ENCODE assay signal across 24 cellular contexts in the genomic region with DNA sequence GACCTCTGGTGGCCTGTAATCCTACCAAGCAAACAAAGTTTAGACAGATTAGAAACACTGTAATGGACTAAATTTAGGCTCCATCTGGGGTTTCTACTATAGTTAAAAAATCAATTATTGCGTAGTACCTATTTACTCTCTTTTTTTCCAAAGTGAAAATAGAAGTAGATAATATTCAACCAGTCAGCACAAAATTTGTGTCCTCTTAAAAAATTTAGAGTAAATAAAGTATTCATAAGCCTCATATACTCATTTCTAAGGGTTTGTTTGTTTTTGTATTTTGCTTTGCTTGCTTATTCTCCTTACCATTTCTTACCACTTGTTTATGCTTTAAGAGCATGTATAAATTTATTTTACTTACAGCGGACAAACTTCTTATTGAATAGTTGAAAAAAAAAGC. TPM values are rescaled to one million over a fixed set of nuclear protein-coding genes. Genes with fewer than 3 reads are reported as not detected.
"Had no signal": no experiment of that assay in that cellular context is flagged by ENCODE, and none has a peak within 500 bp of the region (broad histone marks: within the 10 kb centered on the region; RNA-seq: fewer than 3 reads in every experiment).

No MANE protein-coding gene starts in this region.

- DNase-seq: Kasumi-1; MM.1S; NCI-H1092 treated with DMSO at 0.1 percent for 48 hours; NCI-H1436; NCI-H187; NCI-H2029 treated with DMSO at 0.1 percent for 48 hours; NCI-H2171 treated with DMSO at 0.1 percent for 48 hours; NCI-H345; NCI-H446 treated with DMSO at 0.1 percent for 48 hours; NCI-H510A treated with DMSO at 0.1 percent for 48 hours; NCI-H526 treated with DMSO at 0.1 percent for 48 hours; NCI-H774; NK-92 treated with Interleukin-12 subunit alpha and Interleukin-12 subunit beta, amount 100 ng/mL, for 24 hours; PC-3; SHP77; SK-N-SH; SW 1271; T-cell had no signal

- H3K4me3 Mint-ChIP-seq: T-cell; T-helper 1 cell treated with Interleukin-12 subunit alpha and Interleukin-12 subunit beta and Interleukin-4 antibody, amounts not matched to agents 30 μg/mL and 1 μg/mL, for 36 hours had no signal

- H3K4me1 Mint-ChIP-seq: T-cell had no signal

- H3K27me3 Mint-ChIP-seq: T-cell had no signal

- H3K36me3 Mint-ChIP-seq: T-cell had no signal

- ATAC-seq: Panc1, PC-3, T-cell had no signal

- H3K4me2 ChIP-seq: KMS-11, SK-N-SH had no signal

- H3K27ac Mint-ChIP-seq: T-cell; T-helper 1 cell treated with Interleukin-12 subunit alpha and Interleukin-12 subunit beta and Interleukin-4 antibody, amounts not matched to agents 30 μg/mL and 1 μg/mL, for 36 hours had no signal

- H3K9ac ChIP-seq: KMS-11, SK-N-SH had no signal

- H3K9me3 Mint-ChIP-seq: T-helper 1 cell treated with Interleukin-12 subunit alpha and Interleukin-12 subunit beta and Interleukin-4 antibody, amounts not matched to agents 30 μg/mL and 1 μg/mL, for 36 hours had no signal

- H3K27ac ChIP-seq: KMS-11, RWPE1 had no signal

- H3K9me3 ChIP-seq: SK-N-SH had no signal

RNA-seq across cellular contexts. Expression of a gene that starts 54.5 kb away (rescaled TPM):
- total RNA-seq: HT1080, OCI-LY7 had no signal
